ENCODE assay signal across 8 cellular contexts in genomic region chr1:226737819-226738420, GRCh38. TPM values are rescaled to one million over a fixed set of nuclear protein-coding genes. Genes with fewer than 3 reads are reported as not detected.
DNase-seq lines count a peak whose midpoint lies in the region; ATAC-seq and TF ChIP-seq lines count a peak whose summit lies in the region.

No MANE protein-coding gene starts in this region.

- peaks cover 14% of the 10 kb centered on the region for H3K27me3 Mint-ChIP-seq in progenitor cell of endocrine pancreas

- peak; percentile 31; the same call in 1 of the 2 replicates for TF ChIP-seq POLR2A in Raji (IDR thresholded peaks at IDR 0.05; ENCODE audit: insufficient read depth, low read depth, low read length)

- H3K36me3 Mint-ChIP-seq in progenitor cell of endocrine pancreas (ENCODE audit: insufficient read depth) = peaks cover 2% of the 10 kb centered on the region

- H3K27ac Mint-ChIP-seq in progenitor cell of endocrine pancreas = no peak overlapping the region

- peaks cover 13% of the 10 kb centered on the region for H3K4me1 Mint-ChIP-seq in progenitor cell of endocrine pancreas (ENCODE audit: low read depth)

- DNase-seq in DMS 273 (lab: John Stamatoyannopoulos, UW; ENCODE audit: unreplicated experiment) (peak; percentile 90), DMS 273 treated with DMSO at 0.1 percent for 48 hours (lab: John Stamatoyannopoulos, UW) (no peak), amygdala (lab: John Stamatoyannopoulos, UW) (peak in 32 of 56 donors; percentile 11 to 82 (median 62)), hepatic stellate cell (ENCODE audit: low spot score) (peak; percentile 53), progenitor cell of endocrine pancreas (ENCODE audit: low spot score, unreplicated experiment) (peak; percentile 20), cortex of kidney (lab: John Stamatoyannopoulos, UW) (no peak)

- no peaks in the 10 kb centered on the region for H3K9me3 Mint-ChIP-seq in progenitor cell of endocrine pancreas (ENCODE audit: low read depth)

- no peak for TF ChIP-seq CTCF in progenitor cell of endocrine pancreas (IDR thresholded peaks at IDR 0.05; ENCODE audit: unreplicated experiment)

- H3K4me3 Mint-ChIP-seq in progenitor cell of endocrine pancreas (ENCODE audit: low read depth) = peak overlapping the region; percentile 78

- ATAC-seq in HG02973 (IDR thresholded peaks at IDR 0.05; ENCODE audit: unreplicated experiment) = peak; percentile 23

RNA-seq across cellular contexts. Expression of gene ITPKB, which starts 1.2 kb away (rescaled TPM):
- 9.3 and 9.8 TPM in 2 replicates for total RNA-seq in progenitor cell of endocrine pancreas

Comparison
In these comparisons a context has a peak if more than half of its experiments do, and no peak if none do; other contexts are left out.
1. DNase-seq: peak in DMS 273 (single experiment), amygdala (32 of 56), hepatic stellate cell (single experiment) and progenitor cell of endocrine pancreas (single experiment); none in DMS 273 treated with DMSO at 0.1 percent for 48 hours (single experiment) and cortex of kidney (single experiment).